In the genomic region with DNA sequence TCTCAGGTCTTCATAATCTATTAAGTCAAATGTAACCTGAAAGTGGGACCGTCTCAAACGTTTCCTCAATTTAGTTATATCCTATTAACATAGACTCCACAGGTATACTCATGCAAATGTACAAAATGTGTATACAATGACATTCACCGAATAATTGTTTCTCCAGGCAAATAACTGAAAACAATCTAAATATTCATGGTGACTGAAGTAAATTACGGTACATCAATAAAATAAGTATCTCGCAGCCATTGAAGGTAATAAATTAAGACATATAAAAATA, we compare ENCODE assay signal across 8 cellular contexts. TPM values are rescaled to one million over a fixed set of nuclear protein-coding genes. Genes with fewer than 3 reads are reported as not detected.
DNase-seq lines count a peak whose midpoint lies in the region; ATAC-seq and TF ChIP-seq lines count a peak whose summit lies in the region.

No MANE protein-coding gene starts in this region.

- H3K4me2 ChIP-seq in DOHH2 (ENCODE audit: low read length) (peak overlapping the region; percentile 83), trophoblast cell (ENCODE audit: low read length) (peak overlapping the region; percentile 29)

- CTCF ChIA-PET in Panc1 (lab: Charles Lee) (no interaction called here), HEK293T (lab: Yijun Ruan, JAX) (no interaction called here)

- no peaks in the 10 kb centered on the region for H3K27me3 ChIP-seq in DOHH2 (ENCODE audit: control insufficient read depth, low read length)
- no peaks in the 10 kb centered on the region for H3K27me3 ChIP-seq in Panc1 (ENCODE audit: control insufficient read depth, insufficient read depth, low read length)
- H3K27me3 ChIP-seq in esophagus muscularis mucosa: no peaks in the 10 kb centered on the region
- H3K27me3 ChIP-seq in trophoblast cell (ENCODE audit: insufficient read depth, low read length): no peaks in the 10 kb centered on the region

- no peak for DNase-seq in Panc1 (ENCODE audit: low read depth, low spot score)
- no peak for DNase-seq in esophagus muscularis mucosa (ENCODE audit: extremely low spot score)
- DNase-seq in trophoblast cell: no peak
- no peak for DNase-seq in HCEC 1CT
- no peak for DNase-seq in HEK293T (ENCODE audit: extremely low spot score)
- no peak for DNase-seq in RPMI8226

- no peak overlapping the region for H3K14ac ChIP-seq in trophoblast cell (ENCODE audit: low read length)

- in situ Hi-C loops in Panc1 (cut with HindIII; ENCODE audit: low pct_unique_long_range_greater_than_20kb, low sequenced_read_pairs): no loop called here

- no peak overlapping the region for H4K91ac ChIP-seq in trophoblast cell (ENCODE audit: low read depth, low read length)

- no peak for TF ChIP-seq POLR2A in esophagus muscularis mucosa (IDR thresholded peaks at IDR 0.05; ENCODE audit: low read depth)

- no peak overlapping the region for H3K4ac ChIP-seq in trophoblast cell (ENCODE audit: low read depth, low read length)

- H3K36me3 ChIP-seq in DOHH2 (ENCODE audit: control insufficient read depth, low read length): peaks cover 82% of the 10 kb centered on the region
- H3K36me3 ChIP-seq in Panc1 (ENCODE audit: control insufficient read depth, insufficient read depth, low read length): peaks cover 26% of the 10 kb centered on the region
- H3K36me3 ChIP-seq in esophagus muscularis mucosa: peaks cover 3 to 27% (median 14%) of the 10 kb centered on the region in 4 donors
- H3K36me3 ChIP-seq in trophoblast cell (ENCODE audit: control insufficient read depth in 1 of 2, insufficient read depth in 2 of 2, low read length in 2 of 2): peaks cover 3 to 5% of the 10 kb centered on the region in 2 experiments

- H4K20me1 ChIP-seq in DOHH2 (ENCODE audit: control insufficient read depth, insufficient read depth, low read depth, low read length): peaks cover 15% of the 10 kb centered on the region; the same call in 1 of the 2 replicates

- no peak for TF ChIP-seq EP300 in esophagus muscularis mucosa (IDR thresholded peaks at IDR 0.05)

- H4K8ac ChIP-seq in trophoblast cell (ENCODE audit: low read depth, low read length): no peak overlapping the region

- no peak overlapping the region for H3K9ac ChIP-seq in trophoblast cell (ENCODE audit: low read length)

- H3K9me3 ChIP-seq in DOHH2 (ENCODE audit: control insufficient read depth, insufficient read depth, low read length) (no peaks in the 10 kb centered on the region), Panc1 (ENCODE audit: control insufficient read depth, insufficient read depth, low read depth, low read length) (no peaks in the 10 kb centered on the region), esophagus muscularis mucosa (no peaks in the 10 kb centered on the region), trophoblast cell (ENCODE audit: insufficient read depth, low read depth, low read length) (no peaks in the 10 kb centered on the region)

- H3K4me1 ChIP-seq in DOHH2 (ENCODE audit: control insufficient read depth, low read length): peaks cover 62% of the 10 kb centered on the region
- peaks cover 12% of the 10 kb centered on the region for H3K4me1 ChIP-seq in Panc1 (ENCODE audit: control insufficient read depth, insufficient read depth, low read length)
- H3K4me1 ChIP-seq in esophagus muscularis mucosa: peaks cover 11 to 34% (median 30%) of the 10 kb centered on the region in 4 donors
- peaks cover 7% of the 10 kb centered on the region in 2 experiments for H3K4me1 ChIP-seq in trophoblast cell (ENCODE audit: control insufficient read depth in 1 of 2, insufficient read depth in 2 of 2, low read length in 2 of 2)

- TF ChIP-seq CTCF in DOHH2 (IDR thresholded peaks at IDR 0.05; ENCODE audit: low read depth, low read length, poor library complexity, severe bottlenecking): no peak
- TF ChIP-seq CTCF in Panc1 (IDR thresholded peaks at IDR 0.05): no peak
- no peak for TF ChIP-seq CTCF in esophagus muscularis mucosa (IDR thresholded peaks at IDR 0.05)

- H3K18ac ChIP-seq in trophoblast cell (ENCODE audit: low read length): no peak overlapping the region

- H3K79me2 ChIP-seq in DOHH2 (ENCODE audit: control insufficient read depth, low read length): peaks cover 78% of the 10 kb centered on the region
- peaks cover 11% of the 10 kb centered on the region for H3K79me2 ChIP-seq in trophoblast cell (ENCODE audit: control insufficient read depth, insufficient read depth, low read length, poor library complexity)

- POLR2A ChIA-PET in Panc1 (lab: Charles Lee): no interaction called here
- POLR2A ChIA-PET in HEK293T (lab: Yijun Ruan, JAX): no interaction called here

- no peak overlapping the region for H4K12ac ChIP-seq in trophoblast cell (ENCODE audit: low read depth, low read length)

- 2% methylated on average over 5 of the region's 5 CpGs for WGBS in esophagus muscularis mucosa
- WGBS in trophoblast cell (ENCODE audit: extremely low coverage, insufficient coverage, insufficient read length): no CpG with 5 or more reads among the region's 5 CpGs

- H3F3A ChIP-seq in DOHH2 (ENCODE audit: control insufficient read depth, insufficient read depth): peaks cover 27% of the 10 kb centered on the region

- H3K9me2 ChIP-seq in DOHH2 (replicated peaks; ENCODE audit: control insufficient read depth, low read length): no peaks in the 10 kb centered on the region

- BruUV-seq in Panc1 (replicated peaks; lab: Mats Ljungman, UMichigan): TSS peak; percentile 83

- no peak overlapping the region for H3K23ac ChIP-seq in trophoblast cell (ENCODE audit: low read length)

- peak overlapping the region; percentile 80 for H3K4me3 ChIP-seq in DOHH2 (ENCODE audit: low read length)
- H3K4me3 ChIP-seq in Panc1 (ENCODE audit: low read depth in 2 of 2, low read length in 2 of 2): peak overlapping the region; percentile 76 to 97
- peak overlapping the region; percentile 71 to 86 (median 74) for H3K4me3 ChIP-seq in esophagus muscularis mucosa
- H3K4me3 ChIP-seq in trophoblast cell (ENCODE audit: low read depth, low read length): no peak overlapping the region

- no peak overlapping the region for H2AK5ac ChIP-seq in trophoblast cell (ENCODE audit: low read length)

- H2AFZ ChIP-seq in trophoblast cell (ENCODE audit: insufficient read depth, low read length, poor library complexity): no peak overlapping the region

- H3K79me1 ChIP-seq in trophoblast cell (ENCODE audit: low read length): no peaks in the 10 kb centered on the region

- no peak overlapping the region for H2BK120ac ChIP-seq in trophoblast cell (ENCODE audit: insufficient read depth, low read length, poor library complexity)

- H2BK5ac ChIP-seq in trophoblast cell (ENCODE audit: low read depth, low read length, poor library complexity): no peak overlapping the region

- peak overlapping the region; percentile 88 for H3K27ac ChIP-seq in DOHH2 (ENCODE audit: low read depth, low read length)
- H3K27ac ChIP-seq in Panc1 (ENCODE audit: low read length): peak overlapping the region; percentile 98
- H3K27ac ChIP-seq in esophagus muscularis mucosa (replicated peaks in 1 of 4): peak overlapping the region; percentile 70 to 87 (median 75)
- H3K27ac ChIP-seq in trophoblast cell (ENCODE audit: low read depth, low read length): no peak overlapping the region

- intact Hi-C loops in Panc1 (cut with micrococcal nuclease; ENCODE audit: unreplicated experiment) (no loop called here), esophagus muscularis mucosa (cut with DNase I) (loop anchor here (5.0 kb wide), 1 partner anchor 161 kb away; no protein-coding TSS in a partner anchor)

- no peak overlapping the region for H2BK12ac ChIP-seq in trophoblast cell (ENCODE audit: low read length)

- no peak for ATAC-seq in Panc1
- no peak for ATAC-seq in HG03139 (IDR thresholded peaks at IDR 0.05; ENCODE audit: unreplicated experiment)

TF ChIP-seq in HEK293T, 16 proteins besides CTCF, POLR2A, EP300 and RAD21:
- no peak for TF ChIP-seq NFRKB (IDR thresholded peaks at IDR 0.05)
- TF ChIP-seq ARNT (IDR thresholded peaks at IDR 0.05): no peak
- no peak for TF ChIP-seq CTBP1 (IDR thresholded peaks at IDR 0.05; ENCODE audit: borderline replicate concordance)
- no peak for TF ChIP-seq FOXK2 (IDR thresholded peaks at IDR 0.05)

RNA-seq across cellular contexts. Expression of a gene that starts 0.5 kb away (rescaled TPM):
- total RNA-seq in Panc1 (2021; ENCODE audit: unreplicated experiment) (116 TPM), esophagus muscularis mucosa (10 to 100 TPM; 49.8 to 80.6 (median 67.1) TPM)
- 83.2 TPM for polyA plus RNA-seq in Panc1 (2012; ENCODE audit: insufficient read length)
- polyA plus RNA-seq in trophoblast cell (2013): 77.3 and 78.9 TPM in 2 replicates

RNA-seq across cellular contexts. Expression of a gene that starts 32.1 kb away (rescaled TPM):
- 30.6 TPM for total RNA-seq in Panc1 (2021; ENCODE audit: unreplicated experiment)
- polyA plus RNA-seq in Panc1 (2012; ENCODE audit: insufficient read length): 10.1 TPM
- total RNA-seq in esophagus muscularis mucosa: 10 to 100 TPM; 17.1 to 28.2 (median 22.5) TPM
- 25.1 and 25.8 TPM in 2 replicates for polyA plus RNA-seq in trophoblast cell (2013)

RNA-seq across cellular contexts. Expression of a gene that starts 32.7 kb away (rescaled TPM):
- total RNA-seq in Panc1 (2021; ENCODE audit: unreplicated experiment) (6.7 TPM), esophagus muscularis mucosa (1 to 10 TPM; 1.0 to 5.8 (median 2.0) TPM)
- polyA plus RNA-seq in Panc1 (2012; ENCODE audit: insufficient read length): 1.4 TPM
- 9.6 and 9.7 TPM in 2 replicates for polyA plus RNA-seq in trophoblast cell (2013)
